ENCODE assay signal across 11 cellular contexts in genomic region chr17:81164464-81165245, GRCh38. TPM values are rescaled to one million over a fixed set of nuclear protein-coding genes. Genes with fewer than 3 reads are reported as not detected.
DNase-seq lines count a peak whose midpoint lies in the region; ATAC-seq and TF ChIP-seq lines count a peak whose summit lies in the region.
"Had no signal": no experiment of that assay in that cellular context is flagged by ENCODE, and none has a peak within 500 bp of the region (broad histone marks: within the 10 kb centered on the region; RNA-seq: fewer than 3 reads in every experiment).

No MANE protein-coding gene starts in this region.

- ATAC-seq in left ventricle myocardium superior, result peak; percentile 33
- no peak for ATAC-seq in naive thymus-derived CD8-positive, alpha-beta T cell

- H3K27ac Mint-ChIP-seq in brain, result peak overlapping the region; percentile 58 to 94 (median 82)
- H3K27ac Mint-ChIP-seq in naive thymus-derived CD8-positive, alpha-beta T cell, result peak overlapping the region in 1 of 10 donors; percentile 58
- no peak overlapping the region for H3K27ac Mint-ChIP-seq in activated CD4-positive, alpha-beta T cell treated with anti-CD3 and anti-CD28 coated beads, Interleukin-2, amount 10 ng/mL, durations not matched to agents 24 days and 14 days

- intact Hi-C loops in left ventricle myocardium superior (cut with micrococcal nuclease), result no loop called here
- intact Hi-C loops in cardiac septum (cut with DNase I), result no loop called here
- intact Hi-C loops in activated CD4-positive, alpha-beta T cell treated with anti-CD3 and anti-CD28 coated beads, Interleukin-2, amount 10 ng/mL, durations not matched to agents 24 days and 14 days (cut with micrococcal nuclease), result no loop called here

- peak overlapping the region; percentile 52 to 81 (median 72) for H3K4me3 Mint-ChIP-seq in brain
- H3K4me3 Mint-ChIP-seq in naive thymus-derived CD8-positive, alpha-beta T cell, result peak overlapping the region; percentile 18 to 71 (median 54)
- no peak overlapping the region for H3K4me3 Mint-ChIP-seq in activated CD4-positive, alpha-beta T cell treated with anti-CD3 and anti-CD28 coated beads, Interleukin-2, amount 10 ng/mL, durations not matched to agents 24 days and 14 days

- H3K27me3 Mint-ChIP-seq in brain, result peaks cover 6% of the 10 kb centered on the region
- peaks cover 0 to 18% (median 5%) of the 10 kb centered on the region in 5 donors for H3K27me3 Mint-ChIP-seq in naive thymus-derived CD8-positive, alpha-beta T cell
- H3K27me3 Mint-ChIP-seq in activated CD4-positive, alpha-beta T cell treated with anti-CD3 and anti-CD28 coated beads, Interleukin-2, amount 10 ng/mL, durations not matched to agents 24 days and 14 days, result peaks cover 9% of the 10 kb centered on the region

- POLR2A ChIA-PET in naive thymus-derived CD8-positive, alpha-beta T cell (lab: Charles Lee), result no interaction called here

- no peak for TF ChIP-seq CTCF in brain (conservative IDR thresholded peaks at IDR 0.05)

- DNase-seq in left ventricle myocardium superior, result peak; percentile 32
- DNase-seq in cardiac septum (ENCODE audit: low spot score), result no peak
- DNase-seq in naive thymus-derived CD8-positive, alpha-beta T cell, result no peak
- DNase-seq in NK-92 treated with Interleukin-12 subunit alpha and Interleukin-12 subunit beta, amount 100 ng/mL, for 24 hours (lab: John Stamatoyannopoulos, UW), result no peak
- DNase-seq in activated CD4-positive, alpha-beta T cell treated with anti-CD3 and anti-CD28 coated beads, Interleukin-2, amount 10 ng/mL, durations not matched to agents 24 days and 14 days, result no peak
- DNase-seq in activated CD4-positive, alpha-beta T cell treated with anti-CD3 and anti-CD28 coated beads for 1 hour, result no peak
- DNase-seq in hepatic stellate cell (ENCODE audit: low spot score), result no peak
- DNase-seq: NCI-H187 treated with DMSO at 0.1 percent for 48 hours, T-helper 2 cell had no signal

- no peaks in the 10 kb centered on the region for H3K36me3 Mint-ChIP-seq in brain
- H3K36me3 Mint-ChIP-seq in naive thymus-derived CD8-positive, alpha-beta T cell, result no peaks in the 10 kb centered on the region
- no peaks in the 10 kb centered on the region for H3K36me3 Mint-ChIP-seq in activated CD4-positive, alpha-beta T cell treated with anti-CD3 and anti-CD28 coated beads, Interleukin-2, amount 10 ng/mL, durations not matched to agents 24 days and 14 days (ENCODE audit: low read depth)

- H3K4me1 Mint-ChIP-seq in brain, result peaks cover 19% of the 10 kb centered on the region
- H3K4me1 Mint-ChIP-seq in naive thymus-derived CD8-positive, alpha-beta T cell, result peaks cover 4 to 37% (median 16%) of the 10 kb centered on the region in 4 donors
- no peaks in the 10 kb centered on the region for H3K4me1 Mint-ChIP-seq in activated CD4-positive, alpha-beta T cell treated with anti-CD3 and anti-CD28 coated beads, Interleukin-2, amount 10 ng/mL, durations not matched to agents 24 days and 14 days

- H3K9me3 Mint-ChIP-seq in brain, result no peaks in the 10 kb centered on the region
- no peaks in the 10 kb centered on the region for H3K9me3 Mint-ChIP-seq in naive thymus-derived CD8-positive, alpha-beta T cell
- H3K9me3 Mint-ChIP-seq in activated CD4-positive, alpha-beta T cell treated with anti-CD3 and anti-CD28 coated beads, Interleukin-2, amount 10 ng/mL, durations not matched to agents 24 days and 14 days, result no peaks in the 10 kb centered on the region

RNA-seq across cellular contexts. Expression of gene PVALEF, which starts 0.7 kb away (rescaled TPM):
- 0.20 TPM for total RNA-seq in left ventricle myocardium superior
- total RNA-seq in cardiac septum, result not detected
- not detected for polyA plus RNA-seq in brain (ENCODE audit: insufficient read depth, low read depth, low replicate concordance)
- total RNA-seq in naive thymus-derived CD8-positive, alpha-beta T cell, result not detected
- not detected for polyA plus RNA-seq in naive thymus-derived CD8-positive, alpha-beta T cell
- total RNA-seq in activated CD4-positive, alpha-beta T cell treated with anti-CD3 and anti-CD28 coated beads, Interleukin-2, amount 10 ng/mL, durations not matched to agents 24 days and 14 days, result not detected in 2 replicates
- total RNA-seq: renal cortical epithelial cell had no signal

RNA-seq across cellular contexts. Expression of gene AATK, which starts 1.4 kb away (rescaled TPM):
- total RNA-seq in left ventricle myocardium superior (14.5 TPM), cardiac septum (9.3 TPM)
- 61.7 TPM for polyA plus RNA-seq in brain (ENCODE audit: insufficient read depth, low read depth, low replicate concordance)
- under 1 TPM in 1 of 2 experiments, not detected in 1; 0.42 TPM for total RNA-seq in naive thymus-derived CD8-positive, alpha-beta T cell
- polyA plus RNA-seq in naive thymus-derived CD8-positive, alpha-beta T cell, result not detected
- total RNA-seq in activated CD4-positive, alpha-beta T cell treated with anti-CD3 and anti-CD28 coated beads, Interleukin-2, amount 10 ng/mL, durations not matched to agents 24 days and 14 days, result 0.42 and 0.78 TPM in 2 replicates

RNA-seq across cellular contexts. Expression of gene CEP131, which starts 58.1 kb away (rescaled TPM):
- total RNA-seq in left ventricle myocardium superior (13.6 TPM), cardiac septum (6.8 TPM)
- 31.5 TPM for polyA plus RNA-seq in brain (ENCODE audit: insufficient read depth, low read depth, low replicate concordance)
- total RNA-seq in naive thymus-derived CD8-positive, alpha-beta T cell, result 10 to 100 TPM; 10.3 to 12.0 TPM
- polyA plus RNA-seq in naive thymus-derived CD8-positive, alpha-beta T cell, result 1 to 10 TPM; 1.1 to 4.4 (median 4.2) TPM
- total RNA-seq in activated CD4-positive, alpha-beta T cell treated with anti-CD3 and anti-CD28 coated beads, Interleukin-2, amount 10 ng/mL, durations not matched to agents 24 days and 14 days, result 15.6 and 18.0 TPM in 2 replicates
